13 cellular contexts compared by ENCODE assay signal in the genomic region with DNA sequence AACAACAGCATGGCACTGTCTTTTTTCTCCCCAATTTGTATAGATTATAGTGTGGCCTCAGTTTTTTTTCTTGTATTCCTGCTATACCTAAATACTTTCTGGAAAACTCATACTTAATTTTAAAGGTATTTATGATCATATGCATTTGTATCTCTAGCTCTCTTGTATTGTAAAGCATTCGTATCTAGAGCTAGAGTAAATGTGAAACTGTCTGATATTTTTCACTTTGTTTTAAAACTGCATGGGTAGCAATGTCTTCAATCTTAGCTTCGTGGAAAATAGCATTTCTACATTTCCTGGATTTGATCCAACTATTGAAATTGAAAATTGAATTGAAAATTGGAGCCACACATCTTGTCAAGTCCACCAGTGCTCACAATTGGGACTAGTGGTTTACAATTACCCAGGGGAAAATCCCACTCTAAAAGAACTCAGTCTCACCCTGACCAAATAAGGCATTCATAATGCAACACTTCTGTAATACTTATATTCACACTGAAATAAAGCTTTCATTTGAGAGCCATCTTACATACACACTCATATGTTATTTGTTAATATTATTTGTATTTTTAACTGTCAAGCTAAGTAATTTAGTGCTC. TPM values are rescaled to one million over a fixed set of nuclear protein-coding genes. Genes with fewer than 3 reads are reported as not detected.
DNase-seq lines count a peak whose midpoint lies in the region; ATAC-seq and TF ChIP-seq lines count a peak whose summit lies in the region.
"Had no signal": no experiment of that assay in that cellular context is flagged by ENCODE, and none has a peak within 500 bp of the region (broad histone marks: within the 10 kb centered on the region; RNA-seq: fewer than 3 reads in every experiment).

No MANE protein-coding gene starts in this region.

- no peak for DNase-seq in CD4-positive, alpha-beta memory T cell
- DNase-seq in activated naive CD8-positive, alpha-beta T cell treated with anti-CD3 and anti-CD28 coated beads for 36 hours = no peak
- no peak for DNase-seq in MCF 10A (ENCODE audit: unreplicated experiment)
- DNase-seq in glomerular visceral epithelial cell (ENCODE audit: extremely low spot score) = no peak
- DNase-seq in DMS153 (lab: John Stamatoyannopoulos, UW) = no peak
- DNase-seq in cardiac septum (ENCODE audit: low spot score) = no peak
- DNase-seq: esophagus squamous epithelium, NCI-H226, T-cell had no signal

- CTCF ChIA-PET in CD4-positive, alpha-beta memory T cell (lab: Charles Lee; ENCODE audit: partially characterized antibody) = interaction anchor here (1.0 to 1.4 kb wide), 2 partner anchors 15 to 37 kb away, joined by 3 to 4 read pairs; no protein-coding TSS in a partner anchor
- CTCF ChIA-PET in MCF 10A (lab: Yijun Ruan, JAX) = no interaction called here

- peaks cover 0 to 2% (median 0%) of the 10 kb centered on the region in 8 donors for H3K9me3 Mint-ChIP-seq in CD4-positive, alpha-beta memory T cell
- no peaks in the 10 kb centered on the region for H3K9me3 Mint-ChIP-seq in activated naive CD8-positive, alpha-beta T cell treated with anti-CD3 and anti-CD28 coated beads for 36 hours
- no peaks in the 10 kb centered on the region for H3K9me3 Mint-ChIP-seq in MCF 10A (ENCODE audit: unreplicated experiment)
- H3K9me3 Mint-ChIP-seq: T-cell had no signal

- no peaks in the 10 kb centered on the region for H3K36me3 Mint-ChIP-seq in CD4-positive, alpha-beta memory T cell
- peaks cover 2% of the 10 kb centered on the region for H3K36me3 Mint-ChIP-seq in activated naive CD8-positive, alpha-beta T cell treated with anti-CD3 and anti-CD28 coated beads for 36 hours
- no peaks in the 10 kb centered on the region for H3K36me3 Mint-ChIP-seq in MCF 10A (ENCODE audit: insufficient read depth, unreplicated experiment)
- H3K36me3 Mint-ChIP-seq: T-cell had no signal

- ATAC-seq in GM19043 (IDR thresholded peaks at IDR 0.05; ENCODE audit: low read depth, unreplicated experiment) = peak; percentile 46
- peak; percentile 63 for ATAC-seq in HG02938 (IDR thresholded peaks at IDR 0.05; ENCODE audit: unreplicated experiment)

- no peak overlapping the region for H3K4me3 ChIP-seq in CD4-positive, alpha-beta memory T cell (ENCODE audit: low read length in 2 of 2)
- H3K4me3 ChIP-seq: BLaER1 treated with 17β-estradiol and CSF1 and Interleukin-3, amounts not matched to agents 10 nM and 100 nM; esophagus squamous epithelium; lung had no signal

- H3K9me3 ChIP-seq in CD4-positive, alpha-beta memory T cell (ENCODE audit: control insufficient read depth in 1 of 2, low read length in 2 of 2) = no peaks in the 10 kb centered on the region
- H3K9me3 ChIP-seq: BLaER1 treated with 17β-estradiol and CSF1 and Interleukin-3, amounts not matched to agents 10 nM and 100 nM; esophagus squamous epithelium had no signal

- no peak overlapping the region for H3K27ac ChIP-seq in CD4-positive, alpha-beta memory T cell (ENCODE audit: low read depth, low read length)

- no peaks in the 10 kb centered on the region for H3K27me3 Mint-ChIP-seq in CD4-positive, alpha-beta memory T cell
- no peaks in the 10 kb centered on the region for H3K27me3 Mint-ChIP-seq in activated naive CD8-positive, alpha-beta T cell treated with anti-CD3 and anti-CD28 coated beads for 36 hours
- H3K27me3 Mint-ChIP-seq in MCF 10A (ENCODE audit: insufficient read depth, unreplicated experiment) = no peaks in the 10 kb centered on the region
- H3K27me3 Mint-ChIP-seq: T-cell had no signal

- POLR2A ChIA-PET in CD4-positive, alpha-beta memory T cell (lab: Charles Lee; ENCODE audit: partially characterized antibody) = interaction anchor here (0.9 to 19.0 kb wide), 7 partner anchors 9 to 99 kb away, joined by 3 to 308 read pairs (median 6); partner anchors contain the start of gene KLF6
- POLR2A ChIA-PET in MCF 10A (lab: Yijun Ruan, JAX) = interaction anchor here (0.9 to 5.1 kb wide), 4 partner anchors 11 to 51 kb away, joined by 3 to 22 read pairs (median 6); partner anchors contain the start of gene KLF6

- H3K4me1 ChIP-seq in CD4-positive, alpha-beta memory T cell (ENCODE audit: insufficient read depth, low read length) = peaks cover 16% of the 10 kb centered on the region

- H3K27me3 ChIP-seq in CD4-positive, alpha-beta memory T cell (ENCODE audit: insufficient read depth, low read length) = no peaks in the 10 kb centered on the region
- H3K27me3 ChIP-seq: BLaER1 treated with 17β-estradiol and CSF1 and Interleukin-3, amounts not matched to agents 10 nM and 100 nM; esophagus squamous epithelium had no signal

- no peak for TF ChIP-seq CTCF in MCF 10A (IDR thresholded peaks at IDR 0.05; ENCODE audit: unreplicated experiment)

- H3K36me3 ChIP-seq in CD4-positive, alpha-beta memory T cell (ENCODE audit: insufficient read depth, low read length) = no peaks in the 10 kb centered on the region
- H3K36me3 ChIP-seq: BLaER1 treated with 17β-estradiol and CSF1 and Interleukin-3, amounts not matched to agents 10 nM and 100 nM; esophagus squamous epithelium had no signal

- BruUV-seq in MCF 10A (replicated peaks; lab: Mats Ljungman, UMichigan) = no TSS peak

- H3K27ac Mint-ChIP-seq in CD4-positive, alpha-beta memory T cell = peak overlapping the region in 6 of 7 donors; percentile 9 to 73 (median 42)
- peak overlapping the region; percentile 83 for H3K27ac Mint-ChIP-seq in activated naive CD8-positive, alpha-beta T cell treated with anti-CD3 and anti-CD28 coated beads for 36 hours
- H3K27ac Mint-ChIP-seq in MCF 10A (ENCODE audit: low read depth, unreplicated experiment) = no peak overlapping the region
- H3K27ac Mint-ChIP-seq: T-cell had no signal

- peaks cover 12 to 31% (median 28%) of the 10 kb centered on the region in 4 donors for H3K4me1 Mint-ChIP-seq in CD4-positive, alpha-beta memory T cell
- peaks cover 46% of the 10 kb centered on the region for H3K4me1 Mint-ChIP-seq in activated naive CD8-positive, alpha-beta T cell treated with anti-CD3 and anti-CD28 coated beads for 36 hours
- H3K4me1 Mint-ChIP-seq in MCF 10A (ENCODE audit: insufficient read depth, unreplicated experiment) = peaks cover 6% of the 10 kb centered on the region

- peak overlapping the region in 7 of 8 donors; percentile 31 to 72 (median 42) for H3K4me3 Mint-ChIP-seq in CD4-positive, alpha-beta memory T cell
- H3K4me3 Mint-ChIP-seq in activated naive CD8-positive, alpha-beta T cell treated with anti-CD3 and anti-CD28 coated beads for 36 hours = peak overlapping the region; percentile 26
- H3K4me3 Mint-ChIP-seq in MCF 10A (ENCODE audit: unreplicated experiment) = no peak overlapping the region

- intact Hi-C loops in CD4-positive, alpha-beta memory T cell (cut with micrococcal nuclease) = no loop called here
- intact Hi-C loops in MCF 10A (cut with micrococcal nuclease) = no loop called here
- intact Hi-C loops in cardiac septum (cut with DNase I) = no loop called here

RNA-seq across cellular contexts. Expression of gene KLF6, which starts 51.3 kb away (rescaled TPM):
- total RNA-seq in CD4-positive, alpha-beta memory T cell = 100 to 1,000 TPM; 291 to 311 TPM
- 100 to 1,000 TPM; 814 to 865 TPM for polyA plus RNA-seq in CD4-positive, alpha-beta memory T cell
- total RNA-seq in activated naive CD8-positive, alpha-beta T cell treated with anti-CD3 and anti-CD28 coated beads for 36 hours = 100 to 1,000 TPM; 117 to 125 TPM
- 253 and 282 TPM in 2 replicates for total RNA-seq in MCF 10A (2022)
- 83.1 TPM for total RNA-seq in cardiac septum
